30 cellular contexts compared by ENCODE assay signal in the genomic region with DNA sequence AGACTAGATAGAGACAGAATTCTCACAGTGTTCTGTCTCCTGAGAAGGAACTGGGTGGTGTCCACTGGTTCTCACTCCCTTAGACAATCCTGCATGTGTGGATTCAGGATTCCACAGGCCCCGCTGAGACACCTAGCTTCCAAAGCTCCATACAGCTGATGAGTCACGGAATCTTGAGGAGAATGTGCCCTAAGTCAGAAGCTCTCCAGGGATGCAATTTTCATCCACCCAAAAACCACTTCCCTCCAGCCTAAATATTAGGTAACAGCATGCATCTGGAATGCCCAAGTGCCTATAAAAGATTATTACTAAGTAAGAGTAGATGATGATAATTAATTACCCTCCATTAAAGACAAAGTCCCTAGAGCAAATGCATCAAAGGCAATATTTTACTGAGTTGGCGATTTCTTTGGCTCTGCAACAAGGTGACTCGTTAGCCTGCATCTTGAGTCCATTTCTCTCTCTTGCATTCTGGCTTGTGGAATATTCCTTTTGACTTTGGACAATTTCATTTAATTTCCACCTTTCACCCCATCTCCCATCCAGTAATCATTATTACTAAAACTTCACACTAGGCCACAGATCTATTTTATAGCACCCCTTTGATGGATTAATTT.
DNase-seq lines count a peak whose midpoint lies in the region; ATAC-seq, FAIRE-seq and TF ChIP-seq lines count a peak whose summit lies in the region.
"Had no signal": no experiment of that assay in that cellular context is flagged by ENCODE, and none has a peak within 500 bp of the region (broad histone marks: within the 10 kb centered on the region; RNA-seq: fewer than 3 reads in every experiment).

No MANE protein-coding gene starts in this region.

- ATAC-seq in HepG2 (no peak), right lobe of liver (no peak), heart right ventricle (no peak)
- ATAC-seq: activated CD8-positive, alpha-beta T cell treated with anti-CD3 and anti-CD28 coated beads for 36 hours; activated naive CD8-positive, alpha-beta T cell treated with anti-CD3 and anti-CD28 coated beads, Interleukin-2, amount 50 U/mL, for 24 hours; lower lobe of right lung; Panc1; T-cell; upper lobe of right lung had no signal

- intact Hi-C loops in HepG2 (cut with micrococcal nuclease; ENCODE audit: unreplicated experiment) = no loop called here
- intact Hi-C loops in right lobe of liver (cut with DNase I) = no loop called here
- intact Hi-C loops in mammary epithelial cell (cut with micrococcal nuclease) = no loop called here
- intact Hi-C loops in heart right ventricle (cut with DNase I) = loop anchor here in 2 of 10 donors (10.0 kb wide), 2 partner anchors 107 to 187 kb away; no protein-coding TSS in a partner anchor

- H3K27ac ChIP-seq in HepG2 (ENCODE audit: extremely low read length, insufficient read depth, low read length) (no peak overlapping the region), right lobe of liver (no peak overlapping the region), mammary epithelial cell (ENCODE audit: insufficient read depth, low read depth, low read length) (no peak overlapping the region), heart right ventricle (no peak overlapping the region)
- H3K27ac ChIP-seq: esophagus muscularis mucosa, lower lobe of right lung, prostate gland, skin epidermis, upper lobe of right lung had no signal

- H3K4me1 ChIP-seq in HepG2 (ENCODE audit: insufficient read depth, low read length) (peaks cover 5% of the 10 kb centered on the region; the same call in 1 of the 2 replicates), right lobe of liver (no peaks in the 10 kb centered on the region), mammary epithelial cell (ENCODE audit: insufficient read depth, low read length) (no peaks in the 10 kb centered on the region), heart right ventricle (peaks cover 0 to 25% (median 16%) of the 10 kb centered on the region in 9 donors)
- H3K4me1 ChIP-seq: lower lobe of right lung, prostate gland, upper lobe of right lung had no signal

- H3K4me2 ChIP-seq in HepG2 (ENCODE audit: low read depth, low read length) = no peak overlapping the region
- no peak overlapping the region for H3K4me2 ChIP-seq in mammary epithelial cell (ENCODE audit: insufficient read depth, low read depth, low read length)

- WGBS in HepG2 (ENCODE audit: low lambda C conversion rate) = 17% methylated on average over 4 of the region's 4 CpGs
- WGBS in right lobe of liver (ENCODE audit: insufficient coverage, low coverage, low lambda C conversion rate, missing lambda C conversion rate) = 84% methylated on average over 4 of the region's 4 CpGs
- WGBS in mammary epithelial cell (ENCODE audit: low coverage, missing lambda C conversion rate) = 55% methylated on average over 4 of the region's 4 CpGs
- 93 to 99% methylated on average over 4 of the region's 4 CpGs for WGBS in heart right ventricle, 2 donors

- no peak for TF ChIP-seq RAD21 in HepG2 (CRISPR knock-in tag; IDR thresholded peaks at IDR 0.05)

- no peaks in the 10 kb centered on the region for H3K36me3 ChIP-seq in HepG2 (replicated peaks in 1 of 2; ENCODE audit: control insufficient read depth in 1 of 2, insufficient read depth in 2 of 2, low read length in 2 of 2)
- H3K36me3 ChIP-seq in right lobe of liver = no peaks in the 10 kb centered on the region
- no peaks in the 10 kb centered on the region for H3K36me3 ChIP-seq in mammary epithelial cell (ENCODE audit: insufficient read depth, low read length)
- no peaks in the 10 kb centered on the region for H3K36me3 ChIP-seq in heart right ventricle
- H3K36me3 ChIP-seq: esophagus muscularis mucosa, lower lobe of right lung, prostate gland, upper lobe of right lung had no signal

- no peak for TF ChIP-seq CTCF in HepG2 (CRISPR knock-in tag; IDR thresholded peaks at IDR 0.05)
- TF ChIP-seq CTCF in right lobe of liver (IDR thresholded peaks at IDR 0.05) = no peak
- TF ChIP-seq CTCF in mammary epithelial cell (conservative IDR thresholded peaks at IDR 0.05 in 1 of 2, IDR thresholded peaks at IDR 0.05 in 1 of 2; ENCODE audit: extremely low read depth in 1 of 2, insufficient read depth in 1 of 2, low read depth in 1 of 2, low read length in 2 of 2) = no peak
- TF ChIP-seq CTCF in heart right ventricle (IDR thresholded peaks at IDR 0.05) = no peak

- FAIRE-seq in HepG2 (lab: Jason Lieb, UNC) (no peak), urothelium cell line (lab: Jason Lieb, UNC) (no peak)
- FAIRE-seq: bronchial epithelial cell, colon had no signal

- no peaks in the 10 kb centered on the region for H3K79me2 ChIP-seq in HepG2 (ENCODE audit: insufficient read depth, low read length)
- H3K79me2 ChIP-seq in mammary epithelial cell (ENCODE audit: insufficient read depth, low read length) = no peaks in the 10 kb centered on the region

- POLR2A ChIA-PET in HepG2 (lab: Yijun Ruan, JAX) = no interaction called here

- no peak for DNase-seq in HepG2 (ENCODE audit: low spot score)
- no peak for DNase-seq in right lobe of liver
- DNase-seq in LHCN-M2 (ENCODE audit: low read depth) = peak; percentile 49
- peak; percentile 26 for DNase-seq in mammary epithelial cell
- peak; percentile 23 for DNase-seq in urothelium cell line (ENCODE audit: low spot score)
- DNase-seq in stimulated activated CD8-positive, alpha-beta memory T cell treated with anti-CD3 and anti-CD28 coated beads, Interleukin-4, amount 100 ng/mL, for 48 hours = no peak
- no peak for DNase-seq in epidermal melanocyte (ENCODE audit: insufficient read length, low spot score)
- DNase-seq in heart right ventricle = no peak
- DNase-seq: 8988T; activated CD4-positive, alpha-beta T cell treated with anti-CD3 and anti-CD28 coated beads for 1 hour; activated CD8-positive, alpha-beta T cell treated with anti-CD3 and anti-CD28 coated beads for 36 hours; activated effector memory CD4-positive, alpha-beta T cell treated with anti-CD3 and anti-CD28 coated beads, Interleukin-2, amount 50 U/mL, for 16 hours; activated naive CD8-positive, alpha-beta T cell treated with anti-CD3 and anti-CD28 coated beads, Interleukin-2, amount 50 U/mL, for 24 hours; activated T-cell treated with anti-CD3 and anti-CD28 coated beads for 4 hours; C1 segment of cervical spinal cord; Calu3; lower lobe of right lung; MM.1S; NCI-H1436; NCI-H2171; NCI-H524; NK-92 treated with Interleukin-12 subunit alpha and Interleukin-12 subunit beta, amount 100 ng/mL, for 24 hours; T-cell; upper lobe of right lung had no signal

- H3K27me3 ChIP-seq in HepG2 (ENCODE audit: control insufficient read depth in 1 of 2, insufficient read depth in 2 of 2, low read length in 2 of 2) (peaks cover 0 to 5% of the 10 kb centered on the region in 2 experiments; a peak in 1 of 5 replicates), right lobe of liver (no peaks in the 10 kb centered on the region), mammary epithelial cell (ENCODE audit: insufficient read depth, low read length) (no peaks in the 10 kb centered on the region), heart right ventricle (no peaks in the 10 kb centered on the region)
- H3K27me3 ChIP-seq: esophagus muscularis mucosa, upper lobe of right lung had no signal

- H3K9me3 ChIP-seq in HepG2 (ENCODE audit: low read length) (no peaks in the 10 kb centered on the region), right lobe of liver (no peaks in the 10 kb centered on the region), mammary epithelial cell (replicated peaks; ENCODE audit: insufficient read depth, low read length) (no peaks in the 10 kb centered on the region), heart right ventricle (no peaks in the 10 kb centered on the region)
- H3K9me3 ChIP-seq: esophagus muscularis mucosa, lower lobe of right lung, prostate gland, upper lobe of right lung had no signal

- in situ Hi-C loops in HepG2 (cut with HindIII; ENCODE audit: extremely low pct_ligation_motif_present, low pct_unique_long_range_greater_than_20kb) = no loop called here
- in situ Hi-C loops in mammary epithelial cell (cut with MboI; ENCODE audit: low sequenced_read_pairs in 2 of 2) = no loop called here

- H4K20me1 ChIP-seq in HepG2 (ENCODE audit: insufficient read depth, low read length) = no peaks in the 10 kb centered on the region
- no peaks in the 10 kb centered on the region for H4K20me1 ChIP-seq in mammary epithelial cell (ENCODE audit: insufficient read depth, low read length)

- CTCF ChIA-PET in HepG2 (lab: Yijun Ruan, JAX; ENCODE audit: low intra/inter-chr PET ratio, low total read pairs) (no interaction called here), mammary epithelial cell (lab: Charles Lee; ENCODE audit: low non-redundant PET) (no interaction called here)

- BruUV-seq in HepG2 (replicated peaks; lab: Mats Ljungman, UMichigan) (no TSS peak), mammary epithelial cell (replicated peaks; lab: Mats Ljungman, UMichigan) (no TSS peak)

- TF ChIP-seq EP300 in HepG2 (IDR thresholded peaks at IDR 0.05; ENCODE audit: low read depth in 2 of 2, low read length in 2 of 2) (no peak), HepG2 (CRISPR knock-in tag; IDR thresholded peaks at IDR 0.05; ENCODE audit: borderline replicate concordance) (no peak)

- no peak overlapping the region for H2AFZ ChIP-seq in HepG2 (ENCODE audit: low read length)
- no peak overlapping the region for H2AFZ ChIP-seq in mammary epithelial cell (ENCODE audit: low read depth, low read length)

- H3K4me3 ChIP-seq in HepG2 (replicated peaks in 1 of 3; ENCODE audit: insufficient read depth in 1 of 3, low read depth in 2 of 3, low read length in 3 of 3) (no peak overlapping the region), right lobe of liver (no peak overlapping the region), mammary epithelial cell (replicated peaks in 1 of 3; ENCODE audit: insufficient read depth in 1 of 3, low read depth in 2 of 3, low read length in 3 of 3) (no peak overlapping the region), heart right ventricle (no peak overlapping the region)
- H3K4me3 ChIP-seq: esophagus muscularis mucosa, lower lobe of right lung, prostate gland, skin epidermis, upper lobe of right lung had no signal

- H3K9ac ChIP-seq in HepG2 (ENCODE audit: insufficient read depth, low read depth, low read length) (no peak overlapping the region), mammary epithelial cell (ENCODE audit: insufficient read depth, low read length) (no peak overlapping the region)

- dilution Hi-C loops in mammary epithelial cell (cut with HindIII; ENCODE audit: low sequenced_read_pairs) = no loop called here

- TF ChIP-seq POLR2A in HepG2 (IDR thresholded peaks at IDR 0.05; ENCODE audit: insufficient read depth in 1 of 2, low read depth in 2 of 2, low read length in 2 of 2) = no peak
- no peak for TF ChIP-seq POLR2A in right lobe of liver (IDR thresholded peaks at IDR 0.05)

TF ChIP-seq in HepG2, 621 proteins besides CTCF, POLR2A, EP300 and RAD21 (continues in another document):
- TF ChIP-seq HDAC1 (CRISPR knock-in tag; IDR thresholded peaks at IDR 0.05) (no peak), MAFK (conservative IDR thresholded peaks at IDR 0.05 in 1 of 2, IDR thresholded peaks at IDR 0.05 in 1 of 2; ENCODE audit: low read length in 2 of 2) (peak; percentile 36 to 50; a peak in 3 of 4 replicates), MAFF (IDR thresholded peaks at IDR 0.05; ENCODE audit: low read depth, low read length) (peak; percentile 42; the same call in 1 of the 2 replicates), SNRNP70 (IDR thresholded peaks at IDR 0.05; ENCODE audit: low read depth, low read length) (no peak)

Comparison
In these comparisons a context has a peak if more than half of its experiments do, and no peak if none do; other contexts are left out.
1. DNase-seq: peak in LHCN-M2 (single experiment), mammary epithelial cell (single experiment) and urothelium cell line (single experiment); none in HepG2 (single experiment), right lobe of liver (0 of 3), stimulated activated CD8-positive, alpha-beta memory T cell treated with anti-CD3 and anti-CD28 coated beads, Interleukin-4, amount 100 ng/mL, for 48 hours (single experiment), epidermal melanocyte (single experiment) and heart right ventricle (0 of 2).